In the genomic region with DNA sequence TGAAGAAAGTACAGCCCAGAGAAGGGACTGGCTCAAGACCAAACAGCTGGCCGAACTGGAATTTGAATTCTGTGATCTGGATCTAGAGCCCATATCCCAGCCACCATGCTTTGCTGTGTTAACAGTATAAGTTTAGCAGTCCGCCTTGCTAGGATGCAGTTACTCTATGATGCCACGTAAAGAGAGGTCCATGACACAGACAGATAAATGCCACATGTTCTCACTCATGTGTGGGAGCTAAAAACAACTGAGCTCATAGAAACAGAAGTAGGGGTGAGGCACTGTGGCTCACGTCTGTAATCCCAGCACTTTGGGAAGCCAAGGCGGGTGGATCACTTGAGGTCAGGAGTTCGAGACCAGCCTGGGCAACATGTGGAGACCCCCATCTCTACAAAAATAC, we compare ENCODE assay signal across 18 cellular contexts. TPM values are rescaled to one million over a fixed set of nuclear protein-coding genes. Genes with fewer than 3 reads are reported as not detected.
"Had no signal": no experiment of that assay in that cellular context is flagged by ENCODE, and none has a peak within 500 bp of the region (broad histone marks: within the 10 kb centered on the region; RNA-seq: fewer than 3 reads in every experiment).

No MANE protein-coding gene starts in this region.

- H3K4me1 ChIP-seq: colonic mucosa had no signal

- H3K27me3 ChIP-seq: colonic mucosa, neutrophil, right atrium auricular region, tibial artery had no signal

- H3K9me3 Mint-ChIP-seq: activated CD4-positive, alpha-beta memory T cell treated with anti-CD3 and anti-CD28 coated beads, Interleukin-2, amount 10 ng/mL, durations not matched to agents 7 days and 5 days; naive B cell; stimulated activated naive B cell treated with anti-CD40 and anti-IgM and Interleukin-4, amounts not matched to agents 10 μg/mL and 1 μg/mL and 100 μg/mL, for 72 hours had no signal

- H3K9me3 ChIP-seq: colonic mucosa, neutrophil, right atrium auricular region, tibial artery had no signal

- H3K4me3 Mint-ChIP-seq: activated CD4-positive, alpha-beta memory T cell treated with anti-CD3 and anti-CD28 coated beads, Interleukin-2, amount 10 ng/mL, durations not matched to agents 7 days and 5 days; activated CD4-positive, alpha-beta T cell treated with anti-CD3 and anti-CD28 coated beads for 36 hours had no signal

- FAIRE-seq: endothelial cell of umbilical vein had no signal

- H3K36me3 ChIP-seq: colonic mucosa, neutrophil, right atrium auricular region, tibial artery, WERI-Rb-1 had no signal

- H3K27me3 Mint-ChIP-seq: activated CD4-positive, alpha-beta memory T cell treated with anti-CD3 and anti-CD28 coated beads, Interleukin-2, amount 10 ng/mL, durations not matched to agents 7 days and 5 days; activated CD4-positive, alpha-beta T cell treated with anti-CD3 and anti-CD28 coated beads for 36 hours; naive B cell; stimulated activated naive B cell treated with anti-CD40 and anti-IgM and Interleukin-4, amounts not matched to agents 10 μg/mL and 1 μg/mL and 100 μg/mL, for 72 hours had no signal

- H3K36me3 Mint-ChIP-seq: naive B cell; stimulated activated naive B cell treated with anti-CD40 and anti-IgM and Interleukin-4, amounts not matched to agents 10 μg/mL and 1 μg/mL and 100 μg/mL, for 72 hours had no signal

- H3K27ac ChIP-seq: colonic mucosa, neutrophil, right atrium auricular region, tibial artery, WERI-Rb-1 had no signal

- DNase-seq: activated CD4-positive, alpha-beta memory T cell treated with anti-CD3 and anti-CD28 coated beads, Interleukin-2, amount 10 ng/mL, durations not matched to agents 7 days and 5 days; activated CD4-positive, alpha-beta T cell treated with anti-CD3 and anti-CD28 coated beads for 36 hours; activated gamma-delta T cell; activated T-cell treated with anti-CD3 and anti-CD28 coated beads, Interleukin-2, amount 50 U/mL, for 48 hours; amniotic stem cell; caudate nucleus; colonic mucosa; islet precursor cell; naive B cell; stimulated activated CD4-positive, alpha-beta T cell treated with anti-CD3 and anti-CD28 coated beads, Interleukin-2, amount 100 ng/mL, for 48 hours; stimulated activated naive B cell treated with anti-CD40 and anti-IgM and Interleukin-4, amounts not matched to agents 10 μg/mL and 1 μg/mL and 100 μg/mL, for 72 hours; T1000; tibial artery; WERI-Rb-1 had no signal

- H3K4me3 ChIP-seq: colonic mucosa, right atrium auricular region, tibial artery had no signal

RNA-seq across cellular contexts. Expression of a gene that starts 25.4 kb away (rescaled TPM):
- total RNA-seq: activated CD4-positive, alpha-beta T cell treated with anti-CD3 and anti-CD28 coated beads for 36 hours; endothelial cell of umbilical vein; mononuclear cell had no signal
- polyA plus RNA-seq: endothelial cell of umbilical vein had no signal
